Comparison of ENCODE assay signal across 8 cellular contexts in the genomic region with DNA sequence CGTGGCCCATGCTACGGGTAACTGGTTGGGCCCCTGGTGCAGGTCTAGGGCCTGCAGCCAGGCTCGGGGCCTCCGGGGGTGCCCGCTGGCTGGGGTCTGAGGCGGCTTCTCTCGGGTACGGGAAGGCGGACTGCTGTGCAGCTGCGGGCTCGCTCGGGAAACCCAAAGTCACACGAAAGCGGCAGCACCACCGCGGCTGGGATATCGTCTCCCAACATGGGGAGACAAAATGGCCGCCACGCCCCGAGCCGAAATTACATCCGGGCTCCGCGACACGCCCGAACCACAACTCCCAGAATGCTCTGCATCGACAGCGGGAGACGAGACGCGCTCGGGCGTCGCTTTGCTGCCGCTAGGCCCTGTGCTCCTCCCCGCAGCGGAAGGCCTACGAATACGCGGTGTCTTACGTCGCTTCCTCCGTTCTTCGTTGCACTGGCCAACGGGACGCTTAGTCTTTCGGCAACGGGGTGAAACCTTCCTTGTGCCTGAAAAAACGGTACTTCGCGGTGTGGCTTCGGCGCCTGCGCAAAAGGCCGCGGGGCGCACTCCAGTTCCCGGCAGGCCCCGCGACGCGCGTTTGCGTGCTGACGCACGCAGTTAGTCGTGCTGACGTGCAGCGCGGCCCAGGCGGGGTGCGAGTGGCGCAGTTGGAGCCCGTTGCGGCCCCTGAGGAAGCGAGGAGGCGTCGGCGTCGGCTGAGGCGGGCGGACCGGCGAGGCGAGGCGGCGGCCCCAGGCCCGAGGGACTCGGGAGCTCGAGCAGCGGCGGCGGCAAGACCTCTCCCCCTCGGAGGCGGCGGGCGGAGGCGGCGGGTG.
DNase-seq lines count a peak whose midpoint lies in the region; ATAC-seq and TF ChIP-seq lines count a peak whose summit lies in the region.

A gene (plus strand): TSS at position 604 of the 815 bp plus-strand sequence. CDS start 3,727 bp downstream, outside the sequence.

- ATAC-seq in HG03378 (IDR thresholded peaks at IDR 0.05; ENCODE audit: unreplicated experiment) = peak; percentile 77
- peak; percentile 89 to 91 for ATAC-seq in activated CD4-positive, CD25-positive, alpha-beta regulatory T cell treated with anti-CD3 and anti-CD28 coated beads, Interleukin-2, amount 50 U/mL, for 24 hours
- ATAC-seq in central memory CD8-positive, alpha-beta T cell (replicated peaks; ENCODE audit: extremely low read depth, poor library complexity, severe bottlenecking) = peak; percentile 91

- peak; percentile 97 for DNase-seq in AML-193 (lab: John Stamatoyannopoulos, UW)
- peak; percentile 96 for DNase-seq in NCI-H446 treated with DMSO at 0.1 percent for 48 hours (lab: John Stamatoyannopoulos, UW)
- DNase-seq in central memory CD8-positive, alpha-beta T cell (ENCODE audit: low spot score in 2 of 2) = peak; percentile 91 to 95
- peak; percentile 96 for DNase-seq in iris pigment epithelial cell (ENCODE audit: low read depth)
- peak; percentile 88 to 90 for DNase-seq in stimulated activated CD4-positive, alpha-beta T cell treated with anti-CD3 and anti-CD28 coated beads, Interleukin-12 subunit alpha, Interleukin-12 subunit beta, amount 100 ng/mL, for 24 hours (ENCODE audit: low read depth in 2 of 2)

- TF ChIP-seq POLR2A in GM19099 (IDR thresholded peaks at IDR 0.05; ENCODE audit: extremely low read depth, insufficient read length, low read depth) = peak; percentile 92

- peaks cover 5% of the 10 kb centered on the region for H3K9me3 Mint-ChIP-seq in central memory CD8-positive, alpha-beta T cell

- H3K4me1 Mint-ChIP-seq in central memory CD8-positive, alpha-beta T cell = peaks cover 48% of the 10 kb centered on the region

- peak within 1 kb of the TSS; percentile 99 for H3K27ac Mint-ChIP-seq in central memory CD8-positive, alpha-beta T cell (ENCODE audit: low read depth)

- H3K36me3 Mint-ChIP-seq in central memory CD8-positive, alpha-beta T cell (ENCODE audit: insufficient read depth) = peaks cover 46% of the 10 kb centered on the region

- H3K4me3 Mint-ChIP-seq in central memory CD8-positive, alpha-beta T cell = peak within 1 kb of the TSS; percentile 93

- no peaks in the 10 kb centered on the region for H3K27me3 Mint-ChIP-seq in central memory CD8-positive, alpha-beta T cell

Comparison
In these comparisons a context has a peak if more than half of its experiments do, and no peak if none do; other contexts are left out.
1. Peak in every context shown above with its lines: DNase-seq and ATAC-seq.